Comparison of ENCODE assay signal across 9 cellular contexts in genomic region chr12:98743362-98743953, GRCh38.
A peak's percentile ranks its signal among the peaks of the same experiment; 100 is the strongest.
DNase-seq lines count a peak whose midpoint lies in the region; ATAC-seq and TF ChIP-seq lines count a peak whose summit lies in the region.
"Had no signal": no experiment of that assay in that cellular context is flagged by ENCODE, and none has a peak within 500 bp of the region (broad histone marks: within the 10 kb centered on the region; RNA-seq: fewer than 3 reads in every experiment).

No MANE protein-coding gene starts in this region.

- no peak overlapping the region for H3K4me3 Mint-ChIP-seq in neural crest cell

- no peak for TF ChIP-seq POLR2A in body of pancreas (IDR thresholded peaks at IDR 0.05)

- peaks cover 18% of the 10 kb centered on the region for H3K4me1 Mint-ChIP-seq in neural crest cell

- DNase-seq in H7 (peak; percentile 55), NOMO-1 treated with DMSO at 0.1 percent for 48 hours (lab: John Stamatoyannopoulos, UW; ENCODE audit: unreplicated experiment) (peak; percentile 49), body of pancreas (peak in 3 of 4 donors; percentile 18 to 51 (median 25)), neural crest cell (ENCODE audit: low read depth, low spot score) (peak; percentile 54), NCI-H748 (lab: John Stamatoyannopoulos, UW; ENCODE audit: unreplicated experiment) (no peak), middle frontal gyrus (ENCODE audit: extremely low spot score, low spot score) (no peak), MG63 (no peak)

- H3K9me3 ChIP-seq in body of pancreas (no peaks in the 10 kb centered on the region), MG63 (no peaks in the 10 kb centered on the region)
- H3K9me3 ChIP-seq: SJSA1 had no signal

- H3K27ac ChIP-seq in body of pancreas: no peak overlapping the region
- H3K27ac ChIP-seq: SJSA1 had no signal

- H3K27me3 ChIP-seq in H7 (ENCODE audit: control insufficient read depth, insufficient read depth, low read length) (peaks cover 2% of the 10 kb centered on the region; the same call in 1 of the 2 replicates), body of pancreas (peaks cover 0 to 7% of the 10 kb centered on the region in 2 donors), MG63 (peaks cover 2% of the 10 kb centered on the region; the same call in 1 of the 2 replicates)
- H3K27me3 ChIP-seq: SJSA1 had no signal

- no peaks in the 10 kb centered on the region for H3K36me3 ChIP-seq in H7 (replicated peaks; ENCODE audit: control insufficient read depth, insufficient read depth, low read length)
- H3K36me3 ChIP-seq in body of pancreas (replicated peaks in 1 of 2; ENCODE audit: insufficient read depth in 1 of 2, low read depth in 2 of 2): no peaks in the 10 kb centered on the region
- H3K36me3 ChIP-seq in MG63: no peaks in the 10 kb centered on the region
- H3K36me3 ChIP-seq: SJSA1 had no signal

- peaks cover 9% of the 10 kb centered on the region for H3K4me1 ChIP-seq in body of pancreas

- H3K4me3 ChIP-seq in H7 (ENCODE audit: insufficient read depth, low read depth, low read length) (no peak overlapping the region), body of pancreas (no peak overlapping the region), MG63 (no peak overlapping the region)
- H3K4me3 ChIP-seq: SJSA1 had no signal

- H3K27me3 Mint-ChIP-seq in neural crest cell (ENCODE audit: low read depth): peaks cover 24% of the 10 kb centered on the region

- H3K36me3 Mint-ChIP-seq in neural crest cell (ENCODE audit: low read depth): no peaks in the 10 kb centered on the region

- no peak for ATAC-seq in body of pancreas

- TF ChIP-seq CTCF in GM12873 (IDR thresholded peaks at IDR 0.05; ENCODE audit: insufficient read depth, low read depth, low read length, missing control alignments): peak; percentile 81
- TF ChIP-seq CTCF in body of pancreas (IDR thresholded peaks at IDR 0.05): peak; percentile 19 to 48 (median 39)
- TF ChIP-seq CTCF in neural crest cell (conservative IDR thresholded peaks at IDR 0.05): peak; percentile 69

- H3K9me3 Mint-ChIP-seq in neural crest cell: no peaks in the 10 kb centered on the region

- intact Hi-C loops in body of pancreas (cut with DNase I): no loop called here

- H3K27ac Mint-ChIP-seq in neural crest cell (ENCODE audit: unreplicated experiment): no peak overlapping the region

- 26 to 31% methylated on average over 4 of the region's 4 CpGs for WGBS in body of pancreas, 2 donors

Comparison
In these comparisons a context has a peak if more than half of its experiments do, and no peak if none do; other contexts are left out.
1. DNase-seq: peak in H7 (single experiment), NOMO-1 treated with DMSO at 0.1 percent for 48 hours (single experiment), body of pancreas (3 of 4) and neural crest cell (single experiment); none in NCI-H748 (single experiment), middle frontal gyrus (single experiment) and MG63 (single experiment).
2. Peak in every context shown above with its lines, with median percentiles within 50 percentile points of each other: CTCF ChIP-seq.